Comparison of ENCODE assay signal across 14 cellular contexts in the genomic region with DNA sequence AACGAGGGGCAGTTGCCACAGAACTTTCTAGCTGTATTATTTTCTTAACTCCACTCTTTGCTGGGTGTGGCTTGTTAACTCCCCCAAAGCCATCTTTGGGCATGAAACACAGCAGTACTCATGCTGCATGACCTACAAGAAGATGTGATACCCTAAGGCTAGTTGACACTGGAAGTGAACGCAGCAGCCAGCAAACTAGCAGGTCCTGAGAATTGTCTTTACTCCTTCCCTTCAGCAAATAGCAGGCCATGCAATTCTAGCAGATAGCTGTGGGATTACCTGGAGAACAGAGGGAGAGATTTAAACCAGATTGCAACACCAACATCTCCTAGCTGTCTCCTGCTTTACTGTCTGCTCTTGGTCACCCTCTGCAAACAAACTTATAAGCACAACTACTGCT.
A peak's percentile ranks its signal among the peaks of the same experiment; 100 is the strongest.
DNase-seq lines count a peak whose midpoint lies in the region.
"Had no signal": no experiment of that assay in that cellular context is flagged by ENCODE, and none has a peak within 500 bp of the region (broad histone marks: within the 10 kb centered on the region; RNA-seq: fewer than 3 reads in every experiment).

No MANE protein-coding gene starts in this region.

- H3K36me3 ChIP-seq in mesendoderm (ENCODE audit: control insufficient read depth, insufficient read depth, low read length), result no peaks in the 10 kb centered on the region

- no peaks in the 10 kb centered on the region for H3K4me1 ChIP-seq in mesendoderm (ENCODE audit: control insufficient read depth, low read depth, low read length)
- H3K4me1 ChIP-seq: A549 had no signal

- no peak overlapping the region for H3K4ac ChIP-seq in mesendoderm (ENCODE audit: low read depth, low read length)

- H4K5ac ChIP-seq in mesendoderm (ENCODE audit: low read length), result no peak overlapping the region

- no peaks in the 10 kb centered on the region for H3K27me3 ChIP-seq in mesendoderm (ENCODE audit: insufficient read depth, low read length, poor library complexity)

- H3K18ac ChIP-seq in mesendoderm (ENCODE audit: low read length), result no peak overlapping the region

- no peak overlapping the region for H3K4me2 ChIP-seq in mesendoderm (ENCODE audit: low read length)
- H3K4me2 ChIP-seq: A549 had no signal

- no peaks in the 10 kb centered on the region for H3K79me2 ChIP-seq in mesendoderm (ENCODE audit: control insufficient read depth, insufficient read depth, low read length)

- WGBS in mesendoderm (ENCODE audit: extremely low coverage, insufficient coverage, low lambda C conversion rate), result no CpG with 5 or more reads among the region's 2 CpGs

- H3K27ac ChIP-seq in mesendoderm (ENCODE audit: low read depth, low read length), result no peak overlapping the region
- H3K27ac ChIP-seq: A549 had no signal

- H2BK15ac ChIP-seq in mesendoderm (replicated peaks; ENCODE audit: low read depth), result no peak overlapping the region

- no peak overlapping the region for H2BK120ac ChIP-seq in mesendoderm (ENCODE audit: low read depth, low read length)

- no peak overlapping the region for H4K8ac ChIP-seq in mesendoderm (ENCODE audit: low read depth, low read length)

- H2AK5ac ChIP-seq in mesendoderm (ENCODE audit: low read length), result no peak overlapping the region

- H3K56ac ChIP-seq in mesendoderm (ENCODE audit: low read length), result no peak overlapping the region

- no peaks in the 10 kb centered on the region for H3K79me1 ChIP-seq in mesendoderm (ENCODE audit: low read length)

- no peak overlapping the region for H3K9ac ChIP-seq in mesendoderm (ENCODE audit: low read length)

- no peak overlapping the region for H3K23ac ChIP-seq in mesendoderm (ENCODE audit: low read length)

- no peak overlapping the region for H2BK5ac ChIP-seq in mesendoderm (ENCODE audit: low read length)

- H3K4me3 ChIP-seq in mesendoderm (ENCODE audit: low read length), result no peak overlapping the region
- H3K4me3 ChIP-seq: A549 had no signal

- DNase-seq in OCI-M1 (lab: John Stamatoyannopoulos, UW) (peak; percentile 71), foreskin melanocyte (peak; percentile 8), mesendoderm (peak; percentile 42), activated gamma-delta T cell treated with Interleukin-2 at 50 U/mL for 16 hours (no peak), NCI-H1048 (lab: John Stamatoyannopoulos, UW) (no peak)
- DNase-seq in stimulated activated naive CD4-positive, alpha-beta T cell (lab: John Stamatoyannopoulos, UW), result no peak
- DNase-seq: CD8-positive, alpha-beta T cell; COR-L47; DMS153; DMS79 treated with DMSO at 0.1 percent for 48 hours; EL; GDM1; H7 had no signal

Comparison
In these comparisons a context has a peak if more than half of its experiments do, and no peak if none do; other contexts are left out.
1. DNase-seq: peak in OCI-M1 (single experiment), foreskin melanocyte (single experiment) and mesendoderm (single experiment); none in activated gamma-delta T cell treated with Interleukin-2 at 50 U/mL for 16 hours (single experiment), NCI-H1048 (single experiment) and stimulated activated naive CD4-positive, alpha-beta T cell (0 of 6).